In genomic region chr4:95596676-95597075, GRCh38 we compare ENCODE assay signal across 19 cellular contexts.
"Had no signal": no experiment of that assay in that cellular context is flagged by ENCODE, and none has a peak within 500 bp of the region (broad histone marks: within the 10 kb centered on the region; RNA-seq: fewer than 3 reads in every experiment).

No MANE protein-coding gene starts in this region.

- DNase-seq: Karpas-422; KG1; MG63; NCI-H1048; NCI-H1105; NCI-H1417; NCI-H1436 treated with DMSO at 0.1 percent for 48 hours; NCI-H1694 treated with DMSO at 0.1 percent for 48 hours; NCI-H1930; NCI-H2081; NCI-H2107; NCI-H2227 treated with DMSO at 0.1 percent for 48 hours; NCI-H510A; NCI-H524 treated with DMSO at 0.1 percent for 48 hours; NCI-H69; NCI-H774; NK-92 treated with Interleukin-12 subunit alpha and Interleukin-12 subunit beta, amount 100 ng/mL, for 24 hours; SHP77; SK-N-SH had no signal
